Comparison of ENCODE assay signal across 16 cellular contexts in the genomic region with DNA sequence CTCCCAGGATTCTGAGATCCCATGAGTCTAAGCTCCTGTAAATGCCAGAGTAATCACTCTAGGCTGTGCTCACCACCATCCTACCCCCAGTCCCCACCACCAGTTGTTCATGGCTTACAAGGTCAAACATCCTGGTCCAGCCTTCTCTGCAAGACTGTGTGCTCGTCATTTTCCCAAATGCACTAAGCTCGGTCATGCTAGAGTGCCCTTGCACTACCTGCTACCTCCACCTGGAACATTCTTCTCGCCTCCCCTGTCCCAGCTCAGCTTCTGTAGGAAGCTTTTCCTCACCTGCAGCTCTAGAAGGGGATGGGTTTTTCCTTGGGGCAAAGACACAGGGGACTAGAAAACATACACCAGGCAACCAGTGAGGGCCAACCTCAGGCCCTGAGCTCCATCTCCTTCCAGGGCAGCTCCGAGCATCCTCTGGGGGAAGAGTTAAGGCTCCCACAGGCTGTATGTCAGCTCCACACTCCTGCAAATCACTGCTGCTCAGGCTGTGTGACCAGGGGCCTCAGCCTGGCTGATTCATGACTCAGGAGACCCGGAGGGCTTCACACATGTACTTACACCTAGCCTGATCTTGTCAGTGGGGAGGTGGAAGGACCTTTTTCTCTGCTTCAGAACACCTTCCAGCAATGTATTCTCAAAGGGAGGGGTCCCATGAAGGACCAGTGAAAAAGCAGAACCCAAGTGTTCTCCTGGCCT. TPM values are rescaled to one million over a fixed set of nuclear protein-coding genes. Genes with fewer than 3 reads are reported as not detected.
DNase-seq lines count a peak whose midpoint lies in the region; ATAC-seq and TF ChIP-seq lines count a peak whose summit lies in the region.
"Had no signal": no experiment of that assay in that cellular context is flagged by ENCODE, and none has a peak within 500 bp of the region (broad histone marks: within the 10 kb centered on the region; RNA-seq: fewer than 3 reads in every experiment).

No MANE protein-coding gene starts in this region.

- H3K4me3 ChIP-seq in epithelial cell of proximal tubule (ENCODE audit: low read depth, low read length): no peak overlapping the region
- no peak overlapping the region for H3K4me3 ChIP-seq in right cardiac atrium (ENCODE audit: low read length)
- H3K4me3 ChIP-seq: GM12878, HAP-1, K562 had no signal

- H3K4me3 Mint-ChIP-seq in nephron progenitor cell: no peak overlapping the region
- H3K4me3 Mint-ChIP-seq: CD14-positive monocyte; CD8-positive, alpha-beta T cell had no signal

- ATAC-seq in GM18519 (IDR thresholded peaks at IDR 0.05; ENCODE audit: low FRiP score, unreplicated experiment) (no peak), right cardiac atrium (no peak), HG03025 (IDR thresholded peaks at IDR 0.05; ENCODE audit: low FRiP score, unreplicated experiment) (no peak)
- ATAC-seq: CD8-positive, alpha-beta T cell; GM12878; K562 had no signal

- no peak overlapping the region for H3K27ac ChIP-seq in right cardiac atrium (ENCODE audit: low read length)
- H3K27ac ChIP-seq: 22Rv1, HL-60 had no signal

- TF ChIP-seq CTCF in epithelial cell of proximal tubule (conservative IDR thresholded peaks at IDR 0.05; ENCODE audit: low read depth, low read length) (peak; percentile 11), nephron progenitor cell (IDR thresholded peaks at IDR 0.05) (no peak)

- no peaks in the 10 kb centered on the region for H3K9me3 ChIP-seq in right cardiac atrium (ENCODE audit: control insufficient read depth, low read length)
- H3K9me3 ChIP-seq: HAP-1 had no signal

- WGBS in right cardiac atrium: 97% methylated on average over 5 of the region's 5 CpGs

- H3K9me3 Mint-ChIP-seq in nephron progenitor cell: no peaks in the 10 kb centered on the region
- H3K9me3 Mint-ChIP-seq: CD8-positive, alpha-beta T cell had no signal

- H3K27ac Mint-ChIP-seq in nephron progenitor cell: no peak overlapping the region
- H3K27ac Mint-ChIP-seq: CD14-positive monocyte; CD8-positive, alpha-beta T cell had no signal

- DNase-seq in DMS53 (lab: John Stamatoyannopoulos, UW) (peak; percentile 25), DMS53 treated with DMSO at 0.1 percent for 48 hours (lab: John Stamatoyannopoulos, UW; ENCODE audit: unreplicated experiment) (no peak), epithelial cell of proximal tubule (ENCODE audit: low read depth) (no peak), nephron progenitor cell (peak; percentile 18), right cardiac atrium (no peak), dermis blood vessel endothelial cell (no peak)
- DNase-seq: CD8-positive, alpha-beta T cell; COR-L47 had no signal

- H3K27me3 ChIP-seq in right cardiac atrium (ENCODE audit: control insufficient read depth, insufficient read depth): no peaks in the 10 kb centered on the region

- H3K4me1 ChIP-seq in right cardiac atrium (ENCODE audit: control insufficient read depth, insufficient read depth, low read length): peaks cover 2% of the 10 kb centered on the region

- peaks cover 28% of the 10 kb centered on the region for H3K4me1 Mint-ChIP-seq in nephron progenitor cell
- H3K4me1 Mint-ChIP-seq: CD14-positive monocyte had no signal

- H3K27me3 Mint-ChIP-seq in nephron progenitor cell (ENCODE audit: low read depth, poor library complexity): peaks cover 15% of the 10 kb centered on the region

- H3K36me3 Mint-ChIP-seq in nephron progenitor cell (ENCODE audit: low read depth): no peaks in the 10 kb centered on the region
- H3K36me3 Mint-ChIP-seq: CD14-positive monocyte; CD8-positive, alpha-beta T cell had no signal

- intact Hi-C loops in right cardiac atrium (cut with DNase I): no loop called here

RNA-seq across cellular contexts. Expression of gene CSNK2A3, which starts 37.2 kb away (rescaled TPM):
- total RNA-seq in epithelial cell of proximal tubule (0.35 and 1.0 TPM in 2 replicates), right cardiac atrium (1 to 10 TPM; 1.4 to 2.3 (median 1.7) TPM), dermis blood vessel endothelial cell (4.3 and 7.1 TPM in 2 replicates)
- polyA plus RNA-seq in right cardiac atrium: 0.43 TPM

Comparison
In these comparisons a context has a peak if more than half of its experiments do, and no peak if none do; other contexts are left out.
1. DNase-seq: peak in DMS53 (single experiment) and nephron progenitor cell (single experiment); none in DMS53 treated with DMSO at 0.1 percent for 48 hours (single experiment), epithelial cell of proximal tubule (single experiment), right cardiac atrium (0 of 3) and dermis blood vessel endothelial cell (single experiment).